16 cellular contexts compared by ENCODE assay signal in genomic region chr14:49512147-49512551, GRCh38.
DNase-seq lines count a peak whose midpoint lies in the region; ATAC-seq, FAIRE-seq and TF ChIP-seq lines count a peak whose summit lies in the region.
"Had no signal": no experiment of that assay in that cellular context is flagged by ENCODE, and none has a peak within 500 bp of the region (broad histone marks: within the 10 kb centered on the region; RNA-seq: fewer than 3 reads in every experiment).

No MANE protein-coding gene starts in this region.

- peaks cover 0 to 4% (median 2%) of the 10 kb centered on the region in 4 donors for H3K4me1 ChIP-seq in esophagus muscularis mucosa
- H3K4me1 ChIP-seq: heart left ventricle, lower lobe of right lung had no signal

- H3K4me3 ChIP-seq in fibroblast of villous mesenchyme (ENCODE audit: low read depth, low read length), result no peak overlapping the region
- H3K4me3 ChIP-seq in esophagus muscularis mucosa, result no peak overlapping the region
- H3K4me3 ChIP-seq: heart left ventricle, lower lobe of right lung had no signal

- peaks cover 0 to 6% (median 0%) of the 10 kb centered on the region in 4 donors for H3K9me3 ChIP-seq in esophagus muscularis mucosa
- H3K9me3 ChIP-seq: lower lobe of right lung had no signal

- no peak for ATAC-seq in GM19455 (IDR thresholded peaks at IDR 0.05; ENCODE audit: unreplicated experiment)
- ATAC-seq: lower lobe of right lung, Right ventricle myocardium inferior had no signal

- no peaks in the 10 kb centered on the region for H3K27me3 ChIP-seq in esophagus muscularis mucosa
- H3K27me3 ChIP-seq: heart left ventricle had no signal

- H3K36me3 ChIP-seq in esophagus muscularis mucosa, result no peaks in the 10 kb centered on the region
- H3K36me3 ChIP-seq: heart left ventricle, lower lobe of right lung had no signal

- intact Hi-C loops in esophagus muscularis mucosa (cut with DNase I), result no loop called here

- H3K27ac ChIP-seq in esophagus muscularis mucosa (replicated peaks in 1 of 4), result no peak overlapping the region
- H3K27ac ChIP-seq: heart left ventricle, lower lobe of right lung had no signal

- DNase-seq in H54 (ENCODE audit: insufficient read length, low spot score) (peak; percentile 37), T1000 (lab: John Stamatoyannopoulos, UW) (peak; percentile 57), fibroblast of villous mesenchyme (ENCODE audit: low read depth) (peak; percentile 15), stromal cell of bone marrow (ENCODE audit: low read depth) (peak; percentile 53), esophagus muscularis mucosa (ENCODE audit: extremely low spot score) (no peak)
- DNase-seq in stimulated activated naive CD4-positive, alpha-beta T cell (lab: John Stamatoyannopoulos, UW), result no peak
- DNase-seq: activated effector memory CD4-positive, alpha-beta T cell treated with Interleukin-2 at 50 U/mL for 16 hours; GDM1; GOT3; heart left ventricle; Kasumi-1; lower lobe of right lung; NCI-H2171 treated with DMSO at 0.1 percent for 48 hours; retina had no signal

- WGBS in esophagus muscularis mucosa, result 25% methylated on average over 3 of the region's 3 CpGs

- FAIRE-seq in H54 (lab: Jason Lieb, UNC), result peak; percentile 81

- TF ChIP-seq POLR2A in H54 (IDR thresholded peaks at IDR 0.05; ENCODE audit: low read depth, low read length), result no peak
- no peak for TF ChIP-seq POLR2A in esophagus muscularis mucosa (IDR thresholded peaks at IDR 0.05; ENCODE audit: low read depth)

- no peak for TF ChIP-seq CTCF in fibroblast of villous mesenchyme (IDR thresholded peaks at IDR 0.05; ENCODE audit: insufficient read depth, low read depth, low read length)
- no peak for TF ChIP-seq CTCF in esophagus muscularis mucosa (IDR thresholded peaks at IDR 0.05)

- no peak for TF ChIP-seq EP300 in esophagus muscularis mucosa (IDR thresholded peaks at IDR 0.05)

Comparison
In these comparisons a context has a peak if more than half of its experiments do, and no peak if none do; other contexts are left out.
1. DNase-seq: peak in H54 (single experiment), T1000 (single experiment), fibroblast of villous mesenchyme (single experiment) and stromal cell of bone marrow (single experiment); none in esophagus muscularis mucosa (single experiment) and stimulated activated naive CD4-positive, alpha-beta T cell (0 of 6).